ENCODE assay signal across 36 cellular contexts in genomic region chr12:94308612-94309011, GRCh38.
DNase-seq lines count a peak whose midpoint lies in the region; ATAC-seq and TF ChIP-seq lines count a peak whose summit lies in the region.
"Had no signal": no experiment of that assay in that cellular context is flagged by ENCODE, and none has a peak within 500 bp of the region (broad histone marks: within the 10 kb centered on the region; RNA-seq: fewer than 3 reads in every experiment).

No MANE protein-coding gene starts in this region.

- H3K9me3 ChIP-seq in left lung (no peaks in the 10 kb centered on the region), ovary (no peaks in the 10 kb centered on the region), ascending aorta (no peaks in the 10 kb centered on the region)
- H3K9me3 ChIP-seq: heart right ventricle, MG63, right lobe of liver had no signal

- TF ChIP-seq EP300 in ovary (IDR thresholded peaks at IDR 0.05) = no peak

- DNase-seq in activated naive CD4-positive, alpha-beta T cell treated with anti-CD3 and anti-CD28 coated beads, Interleukin-2, amount 10 ng/mL, durations not matched to agents 7 days and 5 days = no peak
- no peak for DNase-seq in activated naive CD4-positive, alpha-beta T cell treated with anti-CD3 and anti-CD28 coated beads, Interleukin-2, amount 50 U/mL, for 16 hours
- peak; percentile 33 for DNase-seq in astrocyte of the hippocampus (ENCODE audit: low read depth, low spot score)
- DNase-seq in left lung = no peak
- no peak for DNase-seq in NCI-H187 (lab: John Stamatoyannopoulos, UW)
- no peak for DNase-seq in ovary
- no peak for DNase-seq in NCI-H774 (lab: John Stamatoyannopoulos, UW)
- no peak for DNase-seq in ascending aorta (ENCODE audit: low spot score in 2 of 2)
- DNase-seq: activated CD4-positive, alpha-beta T cell treated with anti-CD3 and anti-CD28 coated beads for 36 hours; anterior cingulate cortex; CD4-positive, CD25-positive, alpha-beta regulatory T cell; endodermal cell; heart right ventricle; kidney; MG63; midbrain; naive B cell; NCI-H1417; NCI-H2081; NCI-H226; right lobe of liver; Right ventricle myocardium superior; stimulated activated CD4-positive, alpha-beta T cell treated with anti-CD3 and anti-CD28 coated beads, Interleukin-12 subunit alpha, Interleukin-12 subunit beta, amount 100 ng/mL, for 4 hours; stimulated activated CD4-positive, alpha-beta T cell treated with anti-CD3 and anti-CD28 coated beads, Interleukin-4, amount 100 ng/mL, for 24 hours; T-helper 9 cell had no signal

- CTCF ChIA-PET in activated naive CD4-positive, alpha-beta T cell treated with anti-CD3 and anti-CD28 coated beads, Interleukin-2, amount 10 ng/mL, durations not matched to agents 7 days and 5 days (lab: Charles Lee) = no interaction called here

- intact Hi-C loops in left lung (cut with DNase I) (no loop called here), ovary (cut with DNase I) (no loop called here), ascending aorta (cut with DNase I) (loop anchor here (5.0 kb wide), 1 partner anchor 46 kb away; no protein-coding TSS in a partner anchor)

- 3 to 13% (median 11%) methylated on average over 2 of the region's 2 CpGs for WGBS in ovary, 3 donors

- ATAC-seq in left lung = peak; percentile 52
- ATAC-seq: esophagus mucosa, heart right ventricle, Panc1, right lobe of liver, SK-N-SH treated with all-trans-retinoic acid at 6 μM for 48 hours had no signal

- H3K27ac Mint-ChIP-seq in activated naive CD4-positive, alpha-beta T cell treated with anti-CD3 and anti-CD28 coated beads, Interleukin-2, amount 10 ng/mL, durations not matched to agents 7 days and 5 days = peak overlapping the region; percentile 2
- H3K27ac Mint-ChIP-seq: activated CD4-positive, alpha-beta T cell treated with anti-CD3 and anti-CD28 coated beads for 36 hours; activated naive CD4-positive, alpha-beta T cell treated with anti-CD3 and anti-CD28 coated beads, Interleukin-2, amount 50 U/mL, for 72 hours; CD4-positive, CD25-positive, alpha-beta regulatory T cell; dendritic cell treated with granulocyte-macrophage colony-stimulating factor and Interleukin-4, amounts not matched to agents 40 ng/mL and 50 ng/mL, for 4 days; endodermal cell; progenitor cell of endocrine pancreas; type B pancreatic cell had no signal

- H3K4me1 ChIP-seq in left lung (peaks cover 4 to 14% of the 10 kb centered on the region in 2 donors), ovary (ENCODE audit: insufficient read depth) (peaks cover 5% of the 10 kb centered on the region), ascending aorta (peaks cover 5 to 17% of the 10 kb centered on the region in 2 donors)

- H3K27me3 Mint-ChIP-seq in activated naive CD4-positive, alpha-beta T cell treated with anti-CD3 and anti-CD28 coated beads, Interleukin-2, amount 10 ng/mL, durations not matched to agents 7 days and 5 days = no peaks in the 10 kb centered on the region
- H3K27me3 Mint-ChIP-seq: activated CD4-positive, alpha-beta T cell treated with anti-CD3 and anti-CD28 coated beads for 36 hours; activated T-helper 17 cell treated with anti-CD3 and anti-CD28 coated beads, Interleukin-2, amount 50 U/mL, for 72 hours; CD4-positive, CD25-positive, alpha-beta regulatory T cell; central memory CD8-positive, alpha-beta T cell; dendritic cell treated with granulocyte-macrophage colony-stimulating factor and Interleukin-4, amounts not matched to agents 40 ng/mL and 50 ng/mL, for 4 days; naive B cell; progenitor cell of endocrine pancreas; type B pancreatic cell had no signal

- H3K36me3 ChIP-seq in left lung (peaks cover 0 to 48% of the 10 kb centered on the region in 2 donors), ovary (no peaks in the 10 kb centered on the region), ascending aorta (no peaks in the 10 kb centered on the region)

- no peak overlapping the region for H3K4me3 ChIP-seq in left lung
- no peak overlapping the region for H3K4me3 ChIP-seq in ovary
- no peak overlapping the region for H3K4me3 ChIP-seq in ascending aorta
- H3K4me3 ChIP-seq: heart right ventricle, MG63, right lobe of liver had no signal

- TF ChIP-seq CTCF in left lung (IDR thresholded peaks at IDR 0.05) = no peak
- no peak for TF ChIP-seq CTCF in ovary (IDR thresholded peaks at IDR 0.05)
- TF ChIP-seq CTCF in ascending aorta (IDR thresholded peaks at IDR 0.05) = no peak

- no peaks in the 10 kb centered on the region for H3K9me3 Mint-ChIP-seq in activated naive CD4-positive, alpha-beta T cell treated with anti-CD3 and anti-CD28 coated beads, Interleukin-2, amount 10 ng/mL, durations not matched to agents 7 days and 5 days
- H3K9me3 Mint-ChIP-seq: activated naive CD4-positive, alpha-beta T cell treated with anti-CD3 and anti-CD28 coated beads, Interleukin-2, amount 50 U/mL, for 72 hours; CD4-positive, CD25-positive, alpha-beta regulatory T cell; central memory CD8-positive, alpha-beta T cell; dendritic cell treated with granulocyte-macrophage colony-stimulating factor and Interleukin-4, amounts not matched to agents 40 ng/mL and 50 ng/mL, for 4 days; endodermal cell; naive B cell; type B pancreatic cell had no signal

- peaks cover 71% of the 10 kb centered on the region for H3K36me3 Mint-ChIP-seq in activated naive CD4-positive, alpha-beta T cell treated with anti-CD3 and anti-CD28 coated beads, Interleukin-2, amount 10 ng/mL, durations not matched to agents 7 days and 5 days

- H3K27me3 ChIP-seq in left lung = no peaks in the 10 kb centered on the region
- no peaks in the 10 kb centered on the region for H3K27me3 ChIP-seq in ovary
- no peaks in the 10 kb centered on the region for H3K27me3 ChIP-seq in ascending aorta
- H3K27me3 ChIP-seq: heart right ventricle, MG63, right lobe of liver had no signal

- no peak for TF ChIP-seq POLR2A in ovary (IDR thresholded peaks at IDR 0.05)

- no peak overlapping the region for H3K4me3 Mint-ChIP-seq in activated naive CD4-positive, alpha-beta T cell treated with anti-CD3 and anti-CD28 coated beads, Interleukin-2, amount 10 ng/mL, durations not matched to agents 7 days and 5 days
- H3K4me3 Mint-ChIP-seq: activated CD4-positive, alpha-beta T cell treated with anti-CD3 and anti-CD28 coated beads for 36 hours; activated T-helper 17 cell treated with anti-CD3 and anti-CD28 coated beads, Interleukin-2, amount 50 U/mL, for 72 hours; CD4-positive, CD25-positive, alpha-beta regulatory T cell; central memory CD8-positive, alpha-beta T cell; dendritic cell treated with granulocyte-macrophage colony-stimulating factor and Interleukin-4, amounts not matched to agents 40 ng/mL and 50 ng/mL, for 4 days; endodermal cell; naive B cell; type B pancreatic cell had no signal

- peaks cover 41% of the 10 kb centered on the region for H3K4me1 Mint-ChIP-seq in activated naive CD4-positive, alpha-beta T cell treated with anti-CD3 and anti-CD28 coated beads, Interleukin-2, amount 10 ng/mL, durations not matched to agents 7 days and 5 days

- no peak overlapping the region for H3K27ac ChIP-seq in left lung
- H3K27ac ChIP-seq in ovary = peak overlapping the region in 1 of 2 donors; percentile 20
- no peak overlapping the region for H3K27ac ChIP-seq in ascending aorta
- H3K27ac ChIP-seq: heart right ventricle, HL-60, KMS-11, right lobe of liver had no signal
